In the genomic region with DNA sequence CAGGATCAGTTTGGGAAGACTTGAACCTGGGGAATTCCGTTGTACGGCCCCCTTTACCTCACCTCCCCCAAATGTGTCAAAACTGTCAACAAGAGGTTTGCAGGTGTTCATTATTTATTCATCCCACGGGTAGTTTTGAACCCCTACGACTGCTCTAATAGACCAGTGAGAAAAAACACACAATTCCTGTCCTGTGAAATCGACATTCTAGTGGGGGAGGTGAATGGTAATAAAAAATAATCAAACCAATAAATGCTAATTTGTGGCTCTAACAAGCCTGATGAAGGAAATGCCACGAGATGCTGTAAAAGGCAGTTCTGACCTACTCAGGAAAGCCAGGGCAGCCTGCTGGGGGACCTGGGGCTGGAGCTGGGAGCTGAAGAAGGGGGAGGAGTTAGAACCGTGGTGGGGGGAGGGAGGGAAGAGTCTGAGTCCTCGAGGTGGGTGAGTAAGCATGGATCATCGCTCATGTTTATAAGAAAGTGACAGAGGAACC, we compare ENCODE assay signal across 8 cellular contexts. TPM values are rescaled to one million over a fixed set of nuclear protein-coding genes. Genes with fewer than 3 reads are reported as not detected.
DNase-seq lines count a peak whose midpoint lies in the region; ATAC-seq and TF ChIP-seq lines count a peak whose summit lies in the region.

No MANE protein-coding gene starts in this region.

- peak overlapping the region; percentile 80 to 90 (median 86) for H3K9ac ChIP-seq in skeletal muscle tissue (ENCODE audit: low read depth in 1 of 3, low read length in 3 of 3)

- H3K27ac ChIP-seq in skeletal muscle tissue (ENCODE audit: low read depth, low read length), result peak overlapping the region; percentile 90

- H3K9me3 ChIP-seq in T-helper 17 cell (ENCODE audit: control insufficient read depth, low read length, poor library complexity, severe bottlenecking), result no peaks in the 10 kb centered on the region
- H3K9me3 ChIP-seq in skeletal muscle tissue (ENCODE audit: control insufficient read depth in 3 of 3, low read length in 3 of 3), result no peaks in the 10 kb centered on the region

- H3K9me3 Mint-ChIP-seq in glutamatergic neuron (ENCODE audit: unreplicated experiment), result peaks cover 16% of the 10 kb centered on the region

- H3K4me1 Mint-ChIP-seq in T-helper 17 cell (peaks cover 28% of the 10 kb centered on the region), glutamatergic neuron (ENCODE audit: low read depth, unreplicated experiment) (peaks cover 39% of the 10 kb centered on the region)

- TF ChIP-seq CTCF in glutamatergic neuron (IDR thresholded peaks at IDR 0.05; ENCODE audit: partially characterized antibody, unreplicated experiment), result no peak

- peaks cover 33 to 35% (median 33%) of the 10 kb centered on the region in 3 donors for H3K36me3 ChIP-seq in skeletal muscle tissue (ENCODE audit: control insufficient read depth in 3 of 3, insufficient read depth in 3 of 3, low read length in 3 of 3)

- DNase-seq in T-helper 17 cell, result no peak
- no peak for DNase-seq in glutamatergic neuron
- DNase-seq in NCI-H1930 (lab: John Stamatoyannopoulos, UW), result no peak
- no peak for DNase-seq in inferior parietal cortex (ENCODE audit: extremely low spot score)
- no peak for DNase-seq in medulla oblongata (ENCODE audit: extremely low spot score)
- no peak for DNase-seq in C1 segment of cervical spinal cord (lab: John Stamatoyannopoulos, UW)

- H3K27ac Mint-ChIP-seq in T-helper 17 cell (peak overlapping the region; percentile 96), glutamatergic neuron (ENCODE audit: unreplicated experiment) (peak overlapping the region; percentile 94)

- ATAC-seq in GM21723 (IDR thresholded peaks at IDR 0.05; ENCODE audit: unreplicated experiment) (peak; percentile 5), T-helper 17 cell (no peak)

- H3K27me3 Mint-ChIP-seq in T-helper 17 cell (no peaks in the 10 kb centered on the region), glutamatergic neuron (ENCODE audit: unreplicated experiment) (peaks cover 9% of the 10 kb centered on the region)

- H3K4me1 ChIP-seq in skeletal muscle tissue (ENCODE audit: control insufficient read depth in 3 of 3, insufficient read depth in 3 of 3, low read length in 3 of 3), result peaks cover 38 to 56% (median 40%) of the 10 kb centered on the region in 3 donors

- peaks cover 8% of the 10 kb centered on the region for H3K36me3 Mint-ChIP-seq in T-helper 17 cell (ENCODE audit: low read depth)
- H3K36me3 Mint-ChIP-seq in glutamatergic neuron (ENCODE audit: unreplicated experiment), result no peaks in the 10 kb centered on the region

- peak overlapping the region; percentile 36 to 77 (median 71) for H3K4me3 ChIP-seq in skeletal muscle tissue (ENCODE audit: low read length in 3 of 3)

- H3K27me3 ChIP-seq in skeletal muscle tissue (ENCODE audit: control insufficient read depth in 3 of 3, insufficient read depth in 3 of 3, low read length in 3 of 3), result no peaks in the 10 kb centered on the region

- H3K4me3 Mint-ChIP-seq in T-helper 17 cell, result peak overlapping the region; percentile 97
- H3K4me3 Mint-ChIP-seq in glutamatergic neuron (ENCODE audit: unreplicated experiment), result peak overlapping the region; percentile 84

RNA-seq across cellular contexts. Expression of gene DNAJB2, which starts 0.5 kb away (rescaled TPM):
- 100 to 1,000 TPM; 101 to 120 TPM for total RNA-seq in T-helper 17 cell
- total RNA-seq in glutamatergic neuron (ENCODE audit: unreplicated experiment), result 124 TPM
- total RNA-seq in skeletal muscle tissue, result 49.6 TPM

RNA-seq across cellular contexts. Expression of gene TUBA4A, which starts 25.0 kb away (rescaled TPM):
- total RNA-seq in T-helper 17 cell (100 to 1,000 TPM; 107 to 184 TPM), glutamatergic neuron (ENCODE audit: unreplicated experiment) (27.5 TPM), skeletal muscle tissue (30.8 TPM)

RNA-seq across cellular contexts. Expression of gene TUBA4B, which starts 25.7 kb away (rescaled TPM):
- total RNA-seq in T-helper 17 cell (not detected), glutamatergic neuron (ENCODE audit: unreplicated experiment) (not detected), skeletal muscle tissue (not detected)

RNA-seq across cellular contexts. Expression of gene PTPRN, which starts 30.5 kb away (rescaled TPM):
- total RNA-seq in T-helper 17 cell (1 to 10 TPM in 1 of 2 donors, not detected in 1; 2.6 TPM), glutamatergic neuron (ENCODE audit: unreplicated experiment) (104 TPM), skeletal muscle tissue (not detected)

RNA-seq across cellular contexts. Expression of gene STK16, which starts 33.4 kb away (rescaled TPM):
- total RNA-seq in T-helper 17 cell (10 to 100 TPM; 11.9 to 17.2 TPM), glutamatergic neuron (ENCODE audit: unreplicated experiment) (32.2 TPM), skeletal muscle tissue (6.3 TPM)
